In the genomic region with DNA sequence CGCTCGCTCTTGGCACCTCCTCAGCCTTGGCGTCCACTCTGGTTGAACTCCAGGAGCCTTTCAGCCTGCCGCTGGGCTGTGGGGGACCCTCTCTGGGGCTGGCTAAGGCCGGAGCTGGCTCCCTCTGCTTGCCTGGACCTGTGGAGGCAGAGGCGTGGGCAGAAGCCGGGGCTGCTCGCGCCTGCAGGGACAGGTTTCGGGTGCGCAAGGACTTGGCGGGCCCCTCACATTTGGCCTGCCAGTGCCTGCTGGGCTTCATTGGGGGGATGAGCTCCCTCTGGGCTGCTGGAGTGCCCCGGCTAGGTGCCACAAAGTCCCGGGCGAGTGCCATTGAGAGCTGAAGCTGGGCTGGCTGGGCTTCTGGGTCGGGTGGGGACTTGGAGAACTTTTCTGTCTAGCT, we compare ENCODE assay signal across 24 cellular contexts.
DNase-seq lines count a peak whose midpoint lies in the region; ATAC-seq, FAIRE-seq and TF ChIP-seq lines count a peak whose summit lies in the region.
"Had no signal": no experiment of that assay in that cellular context is flagged by ENCODE, and none has a peak within 500 bp of the region (broad histone marks: within the 10 kb centered on the region; RNA-seq: fewer than 3 reads in every experiment).

No MANE protein-coding gene starts in this region.

- POLR2A ChIA-PET in H1 (lab: Charles Lee; ENCODE audit: partially characterized antibody), result no interaction called here

- H2AFZ ChIP-seq in H1 (ENCODE audit: low read length), result no peak overlapping the region
- H2AFZ ChIP-seq: GM23338 had no signal

- no peak for TF ChIP-seq RAD21 in H1 (IDR thresholded peaks at IDR 0.05 in 1 of 2, conservative IDR thresholded peaks at IDR 0.05 in 1 of 2; ENCODE audit: low read depth in 2 of 2, low read length in 2 of 2)

- H2AK5ac ChIP-seq in H1 (ENCODE audit: low read depth, low read length), result no peak overlapping the region

- DNase-seq in left cardiac atrium (peak; percentile 16), Right ventricle myocardium superior (no peak), H1 (ENCODE audit: low read depth in 1 of 2, low spot score in 2 of 2) (no peak), posterior vena cava (ENCODE audit: low spot score) (peak; percentile 59), NCI-H2081 (lab: John Stamatoyannopoulos, UW) (no peak), NCI-H2107 treated with DMSO at 0.1 percent for 48 hours (lab: John Stamatoyannopoulos, UW; ENCODE audit: unreplicated experiment) (no peak)
- DNase-seq: 8988T; ACHN; AML-193; BE2C; CD4-positive, alpha-beta T cell; CD8-positive, alpha-beta memory T cell; DMS 273 treated with DMSO at 0.1 percent for 48 hours; DMS79; EL; GDM1 had no signal

- H3K4me3 ChIP-seq in H1 (ENCODE audit: extremely low read depth in 1 of 4, insufficient read depth in 2 of 4, low read depth in 3 of 4, low read length in 4 of 4), result no peak overlapping the region
- H3K4me3 ChIP-seq: A549; BLaER1 treated with 17β-estradiol and CSF1 and Interleukin-3, amounts not matched to agents 10 nM and 100 nM; GM12878; GM23338 had no signal

- no peak overlapping the region for H4K91ac ChIP-seq in H1 (replicated peaks; ENCODE audit: insufficient read length, low read length)

- no peak overlapping the region; the same call in 1 of the 2 replicates for H2BK20ac ChIP-seq in H1 (ENCODE audit: low read length)

- no peak overlapping the region; the same call in 1 of the 2 replicates for H3K18ac ChIP-seq in H1 (ENCODE audit: extremely low read depth, low read length)

- no peaks in the 10 kb centered on the region for H3K36me3 ChIP-seq in H1 (ENCODE audit: control insufficient read depth in 2 of 4, insufficient read depth in 4 of 4, low read length in 3 of 4)
- H3K36me3 ChIP-seq: BE2C; BLaER1 treated with 17β-estradiol and CSF1 and Interleukin-3, amounts not matched to agents 10 nM and 100 nM had no signal

- no peaks in the 10 kb centered on the region for H3K79me2 ChIP-seq in H1 (ENCODE audit: control insufficient read depth in 1 of 2, insufficient read depth in 2 of 2, low read length in 2 of 2)

- WGBS in H1 (ENCODE audit: extremely low coverage in 1 of 2, insufficient coverage in 1 of 2, insufficient read length in 1 of 2, insufficient replicate concordance in 2 of 2, low coverage in 1 of 2, low lambda C conversion rate in 2 of 2, missing lambda C conversion rate in 1 of 2), 2 experiments, result 58% methylated on average over 7 of the region's 16 CpGs; no CpG with 5 or more reads in 1 of the 2 experiments

- no peak overlapping the region for H3K27ac ChIP-seq in H1 (ENCODE audit: low read depth, low read length)
- H3K27ac ChIP-seq: A549; BLaER1 treated with 17β-estradiol and CSF1 and Interleukin-3, amounts not matched to agents 10 nM and 100 nM had no signal

- H3K27me3 ChIP-seq in H1 (replicated peaks in 1 of 4; ENCODE audit: control insufficient read depth in 3 of 4, extremely low read depth in 1 of 4, insufficient read depth in 3 of 4, low read length in 3 of 4), result no peaks in the 10 kb centered on the region
- H3K27me3 ChIP-seq: BE2C had no signal

- TF ChIP-seq EP300 in H1 (IDR thresholded peaks at IDR 0.05; ENCODE audit: borderline replicate concordance in 1 of 2, low read depth in 2 of 2, low read length in 2 of 2), result no peak

- H3K4me1 ChIP-seq in H1 (replicated peaks in 1 of 4; ENCODE audit: control insufficient read depth in 3 of 4, insufficient read depth in 4 of 4, low read length in 3 of 4), result peaks cover 0 to 5% (median 2%) of the 10 kb centered on the region in 4 experiments; a peak in 1 of 7 replicates
- H3K4me1 ChIP-seq: A549, BE2C had no signal

- no peak overlapping the region for H3K56ac ChIP-seq in H1 (replicated peaks; ENCODE audit: insufficient read length, low read depth, low read length)

- CTCF ChIA-PET in H1 (lab: Charles Lee; ENCODE audit: partially characterized antibody), result interaction anchor here (1.2 kb wide), 1 partner anchor 587 kb away, joined by 3 read pairs; no protein-coding TSS in a partner anchor

- no peak overlapping the region for H2BK15ac ChIP-seq in H1 (ENCODE audit: low read length)

- H3K9ac ChIP-seq in H1 (replicated peaks in 1 of 4; ENCODE audit: extremely low read depth in 1 of 4, low read depth in 3 of 4, low read length in 3 of 4), result no peak overlapping the region
- H3K9ac ChIP-seq: BLaER1 treated with 17β-estradiol and CSF1 and Interleukin-3, amounts not matched to agents 10 nM and 100 nM had no signal

- no peak overlapping the region for H2BK12ac ChIP-seq in H1 (ENCODE audit: low read depth, low read length)

- intact Hi-C loops in left cardiac atrium (cut with DNase I) (no loop called here), Right ventricle myocardium superior (cut with DNase I) (no loop called here), posterior vena cava (cut with DNase I) (no loop called here)

- no peak overlapping the region for H3K23ac ChIP-seq in H1 (ENCODE audit: insufficient read length)

- no peak for TF ChIP-seq CTCF in H1 (IDR thresholded peaks at IDR 0.05; ENCODE audit: control extremely low read depth in 1 of 3, insufficient read depth in 1 of 3, low read depth in 1 of 3, low read length in 3 of 3)

- no peak overlapping the region for H3K4ac ChIP-seq in H1 (replicated peaks; ENCODE audit: insufficient read length, low read depth, low read length)

- no peaks in the 10 kb centered on the region for H4K20me1 ChIP-seq in H1 (replicated peaks in 1 of 2; ENCODE audit: control insufficient read depth in 1 of 2, insufficient read depth in 2 of 2, low read length in 2 of 2)

- ATAC-seq in left cardiac atrium (no peak), Right ventricle myocardium superior (ENCODE audit: poor library complexity) (no peak)
- ATAC-seq: A549, GM12878, GM23338, HCT116 had no signal

- H3K14ac ChIP-seq in H1 (ENCODE audit: insufficient read length), result no peak overlapping the region

- no peak for TF ChIP-seq POLR2A in H1 (IDR thresholded peaks at IDR 0.05; ENCODE audit: control extremely low read depth in 1 of 2, low read depth in 2 of 2, low read length in 2 of 2)

- H3K4me2 ChIP-seq in H1 (ENCODE audit: insufficient read depth in 1 of 2, low read depth in 2 of 2, low read length in 2 of 2), result no peak overlapping the region
- H3K4me2 ChIP-seq: A549; BLaER1 treated with 17β-estradiol and CSF1 and Interleukin-3, amounts not matched to agents 10 nM and 100 nM; GM23338 had no signal

- H4K8ac ChIP-seq in H1 (ENCODE audit: extremely low read depth, insufficient read depth, low read length), result no peak overlapping the region

- H3K79me1 ChIP-seq in H1 (ENCODE audit: low read depth, low read length), result no peaks in the 10 kb centered on the region

- 0 out of 2 replicates have a peak overlapping the region, but pooled peaks have one; percentile 44 for H2BK5ac ChIP-seq in H1 (ENCODE audit: low read depth, low read length)

- no peak overlapping the region for H2BK120ac ChIP-seq in H1 (replicated peaks; ENCODE audit: low read depth, low read length)

- H3K23me2 ChIP-seq in H1 (ENCODE audit: low read depth, low read length), result no peaks in the 10 kb centered on the region

- H3K9me3 ChIP-seq in H1 (ENCODE audit: insufficient read depth in 2 of 2, low read depth in 1 of 2, low read length in 1 of 2), result peaks cover 3 to 7% of the 10 kb centered on the region in 2 experiments; a peak in 2 of 4 replicates
- H3K9me3 ChIP-seq: A549, BE2C had no signal

- H4K5ac ChIP-seq in H1 (ENCODE audit: insufficient read length, low read depth, low read length), result peak overlapping the region; percentile 60

- FAIRE-seq in H1 (lab: Jason Lieb, UNC), result no peak
- FAIRE-seq: A549, D721Med, GM12878, GM19239, H54 had no signal

TF ChIP-seq in H1, 55 proteins besides CTCF, POLR2A, EP300 and RAD21:
- TF ChIP-seq EGR1 (IDR thresholded peaks at IDR 0.05; ENCODE audit: borderline replicate concordance, low read depth, low read length), result no peak
- no peak for TF ChIP-seq TCF12 (IDR thresholded peaks at IDR 0.05; ENCODE audit: low read depth, low read length)
- TF ChIP-seq BCL11A (IDR thresholded peaks at IDR 0.05; ENCODE audit: low read depth in 2 of 2, low read length in 2 of 2), result no peak
- TF ChIP-seq TAF7 (optimal IDR thresholded peaks at IDR 0.05; ENCODE audit: borderline replicate concordance, low read depth, low read length), result no peak
- no peak for TF ChIP-seq KDM5A (IDR thresholded peaks at IDR 0.05; ENCODE audit: low read length)

Comparison
In these comparisons a context has a peak if more than half of its experiments do, and no peak if none do; other contexts are left out.
1. DNase-seq: peak in left cardiac atrium (single experiment) and posterior vena cava (single experiment); none in Right ventricle myocardium superior (single experiment), H1 (0 of 2), NCI-H2081 (0 of 2) and NCI-H2107 treated with DMSO at 0.1 percent for 48 hours (single experiment).